Comparison of ENCODE assay signal across 1 cellular context in the genomic region with DNA sequence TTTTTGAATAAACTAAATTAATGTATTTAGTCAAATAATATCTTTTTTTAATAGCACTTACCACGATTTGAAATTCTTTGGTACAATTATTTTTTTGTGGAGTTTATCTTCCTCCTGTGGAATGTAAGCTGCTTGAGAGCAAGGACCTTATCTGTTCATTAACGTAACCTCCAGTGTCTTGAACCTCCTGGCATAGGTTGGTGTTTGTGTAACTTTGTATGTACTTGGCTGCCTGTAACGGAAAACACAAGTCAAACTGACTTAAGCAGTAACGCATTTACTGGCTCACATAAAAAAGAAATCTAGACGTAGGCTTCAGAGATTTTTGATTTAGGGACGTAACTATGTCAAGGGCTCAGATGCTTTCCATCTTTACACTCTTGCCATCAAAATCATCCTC.
TF ChIP-seq lines count a peak whose summit lies in the region.

No MANE protein-coding gene starts in this region.

TF ChIP-seq in WTC11, 78 proteins besides CTCF, POLR2A, EP300 and RAD21 (continued from another document):
- TF ChIP-seq AFF4 (CRISPR knock-in tag; IDR thresholded peaks at IDR 0.05; ENCODE audit: borderline replicate concordance) = no peak
- TF ChIP-seq JAZF1 (CRISPR knock-in tag; IDR thresholded peaks at IDR 0.05) = no peak
- no peak for TF ChIP-seq ZNF671 (CRISPR knock-in tag; IDR thresholded peaks at IDR 0.05)
- no peak for TF ChIP-seq ZNF232 (CRISPR knock-in tag; IDR thresholded peaks at IDR 0.05)
- no peak for TF ChIP-seq PREB (CRISPR knock-in tag; IDR thresholded peaks at IDR 0.05; ENCODE audit: borderline replicate concordance)
- no peak for TF ChIP-seq FOXP4 (CRISPR knock-in tag; IDR thresholded peaks at IDR 0.05)
- no peak for TF ChIP-seq GRHL2 (CRISPR knock-in tag; IDR thresholded peaks at IDR 0.05; ENCODE audit: insufficient replicate concordance, severe bottlenecking)
- TF ChIP-seq RORB (CRISPR knock-in tag; IDR thresholded peaks at IDR 0.05) = no peak
- TF ChIP-seq AR (CRISPR knock-in tag; IDR thresholded peaks at IDR 0.05) = no peak
- TF ChIP-seq ZNF317 (CRISPR knock-in tag; IDR thresholded peaks at IDR 0.05; ENCODE audit: borderline replicate concordance, low read depth) = no peak
- no peak for TF ChIP-seq ARID4B (CRISPR knock-in tag; IDR thresholded peaks at IDR 0.05; ENCODE audit: borderline replicate concordance)
- TF ChIP-seq NR2C2 (CRISPR knock-in tag; IDR thresholded peaks at IDR 0.05) = no peak
- TF ChIP-seq MYBL2 (CRISPR knock-in tag; IDR thresholded peaks at IDR 0.05) = no peak
